ENCODE assay signal across 10 cellular contexts in the genomic region with DNA sequence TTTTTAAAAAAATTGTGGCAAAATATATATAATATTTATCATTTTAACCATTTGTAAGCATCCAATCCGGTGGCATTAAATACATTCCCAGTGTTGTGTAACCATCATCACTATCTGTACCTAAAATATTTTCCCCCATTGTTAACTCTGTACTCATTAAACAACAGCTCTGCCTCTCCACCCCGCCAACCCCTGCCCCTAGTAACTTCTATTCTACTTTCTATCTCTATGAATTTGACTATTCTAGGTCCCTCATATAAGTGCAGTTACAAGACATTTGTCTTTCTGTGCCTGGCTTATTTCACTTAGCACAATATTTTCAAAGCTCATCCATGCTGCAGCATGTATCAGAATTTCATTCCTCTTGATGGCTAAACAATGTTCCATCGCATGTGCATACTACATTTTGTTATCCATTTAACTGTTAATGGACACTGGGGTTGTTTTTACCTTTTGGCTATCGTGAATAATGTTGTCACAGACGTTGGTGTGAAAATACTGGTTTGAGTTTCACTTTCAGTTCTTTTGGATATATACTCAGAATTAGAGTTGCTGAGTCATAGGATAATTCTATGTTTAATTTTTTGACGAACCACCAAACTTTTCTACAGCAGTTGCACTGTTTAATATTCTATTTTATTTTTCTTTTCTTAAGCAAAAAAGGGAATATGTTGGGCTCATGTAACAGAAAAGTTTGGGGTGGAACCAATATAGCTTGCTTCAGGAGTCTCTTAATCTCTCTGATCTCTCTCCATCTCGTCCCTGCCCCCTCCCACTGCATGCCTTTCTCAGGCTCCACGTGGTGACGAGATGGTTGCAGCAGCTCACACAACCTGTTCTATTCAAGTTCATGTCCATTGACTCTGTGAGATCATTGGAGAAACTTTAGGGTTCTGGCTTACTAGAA. TPM values are rescaled to one million over a fixed set of nuclear protein-coding genes. Genes with fewer than 3 reads are reported as not detected.
DNase-seq lines count a peak whose midpoint lies in the region; ATAC-seq and TF ChIP-seq lines count a peak whose summit lies in the region.
"Had no signal": no experiment of that assay in that cellular context is flagged by ENCODE, and none has a peak within 500 bp of the region (broad histone marks: within the 10 kb centered on the region; RNA-seq: fewer than 3 reads in every experiment).

No MANE protein-coding gene starts in this region.

- intact Hi-C loops in heart left ventricle (cut with DNase I) = no loop called here

- H3K36me3 ChIP-seq in skeletal muscle satellite cell (ENCODE audit: insufficient read depth, low read length) (no peaks in the 10 kb centered on the region), heart left ventricle (no peaks in the 10 kb centered on the region)

- H3K9me3 ChIP-seq in skeletal muscle satellite cell (replicated peaks; ENCODE audit: low read length) (no peaks in the 10 kb centered on the region), heart left ventricle (no peaks in the 10 kb centered on the region)

- H3K27me3 ChIP-seq in skeletal muscle satellite cell (ENCODE audit: control insufficient read depth, insufficient read depth, low read length) (peaks cover 24% of the 10 kb centered on the region), heart left ventricle (peaks cover 0 to 6% (median 0%) of the 10 kb centered on the region in 9 donors)

- no peak overlapping the region for H3K27ac ChIP-seq in heart left ventricle

- no peak for TF ChIP-seq POLR2A in heart left ventricle (IDR thresholded peaks at IDR 0.05)

- 54 to 60% (median 57%) methylated on average over 9 of the region's 9 CpGs for WGBS in heart left ventricle, 4 donors

- no peak overlapping the region for H3K9ac ChIP-seq in skeletal muscle satellite cell (ENCODE audit: low read depth, low read length)

- H3K4me3 ChIP-seq in skeletal muscle satellite cell (ENCODE audit: low read length) (no peak overlapping the region), heart left ventricle (peak overlapping the region in 1 of 12 donors; percentile 1)

- peak; percentile 13 for DNase-seq in activated T-helper 9 cell treated with anti-CD3 and anti-CD28 coated beads, Interleukin-2, amount 50 U/mL, for 16 hours (ENCODE audit: low read depth)
- DNase-seq in kidney tubule cell (ENCODE audit: low spot score) = no peak
- no peak for DNase-seq in DMS53 (lab: John Stamatoyannopoulos, UW)
- no peak for DNase-seq in heart left ventricle

- peak; percentile 74 for ATAC-seq in GM18517 (IDR thresholded peaks at IDR 0.05; ENCODE audit: unreplicated experiment)
- ATAC-seq in HG03060 (IDR thresholded peaks at IDR 0.05; ENCODE audit: low read depth, unreplicated experiment) = peak; percentile 33
- no peak for ATAC-seq in HG03460 (IDR thresholded peaks at IDR 0.05; ENCODE audit: unreplicated experiment)
- ATAC-seq in heart left ventricle = no peak
- ATAC-seq: HCT116 had no signal

- TF ChIP-seq CTCF in heart left ventricle (IDR thresholded peaks at IDR 0.05) = no peak

- H3K4me1 ChIP-seq in skeletal muscle satellite cell (ENCODE audit: control insufficient read depth, insufficient read depth, low read length) = peaks cover 8% of the 10 kb centered on the region
- H3K4me1 ChIP-seq in heart left ventricle = peaks cover 0 to 16% (median 0%) of the 10 kb centered on the region in 12 donors

- H3K4me2 ChIP-seq in skeletal muscle satellite cell (ENCODE audit: low read length) = peak overlapping the region; percentile 16

RNA-seq across cellular contexts. Expression of a gene that starts 25.2 kb away (rescaled TPM):
- total RNA-seq in skeletal muscle satellite cell (2012; rRNA removed) = 34.0 and 35.6 TPM in 2 replicates
- total RNA-seq in heart left ventricle = 100 to 1,000 TPM in 1 of 9 donors, 10 to 100 TPM in 8; 33.7 to 102 (median 57.6) TPM
- 10 to 100 TPM; 56.3 to 99.1 TPM for polyA plus RNA-seq in heart left ventricle

RNA-seq across cellular contexts. Expression of a gene that starts 28.7 kb away (rescaled TPM):
- 0.25 TPM in 1 of 2 replicates, not detected in the other for total RNA-seq in skeletal muscle satellite cell (2012; rRNA removed)
- total RNA-seq in heart left ventricle = 10 to 100 TPM in 1 of 9 donors, 1 to 10 TPM in 8; 2.6 to 15.7 (median 7.5) TPM
- 1 to 10 TPM; 5.5 to 8.4 TPM for polyA plus RNA-seq in heart left ventricle
- total RNA-seq: SK-MEL-5 had no signal

Comparison
In these comparisons a context has a peak if more than half of its experiments do, and no peak if none do; other contexts are left out.
1. ATAC-seq: peak in GM18517 (single experiment) and HG03060 (single experiment); none in HG03460 (single experiment) and heart left ventricle (0 of 4).